Comparison of ENCODE assay signal across 15 cellular contexts in genomic region chr1:8418301-8418700, GRCh38.
DNase-seq lines count a peak whose midpoint lies in the region; ATAC-seq, FAIRE-seq and TF ChIP-seq lines count a peak whose summit lies in the region.
"Had no signal": no experiment of that assay in that cellular context is flagged by ENCODE, and none has a peak within 500 bp of the region (broad histone marks: within the 10 kb centered on the region; RNA-seq: fewer than 3 reads in every experiment).

No MANE protein-coding gene starts in this region.

- no peak for TF ChIP-seq POLR2A in GM12892 (IDR thresholded peaks at IDR 0.05; ENCODE audit: low read depth, low read length)
- TF ChIP-seq POLR2A in Peyer's patch (IDR thresholded peaks at IDR 0.05), result no peak

- H3K27me3 ChIP-seq in right cardiac atrium (ENCODE audit: control insufficient read depth, insufficient read depth) (no peaks in the 10 kb centered on the region), Peyer's patch (no peaks in the 10 kb centered on the region)
- H3K27me3 ChIP-seq: MG63 had no signal

- FAIRE-seq in GM12892 (lab: Jason Lieb, UNC), result no peak
- FAIRE-seq: GM12878 had no signal

- H3K9me3 Mint-ChIP-seq in nephron progenitor cell, result peaks cover 3% of the 10 kb centered on the region
- H3K9me3 Mint-ChIP-seq: natural killer cell had no signal

- ATAC-seq in right cardiac atrium (no peak), Right ventricle myocardium superior (ENCODE audit: poor library complexity) (no peak), left colon (no peak)
- ATAC-seq: GM12878, natural killer cell had no signal

- H3K27ac ChIP-seq in right cardiac atrium (ENCODE audit: low read length) (peak overlapping the region; percentile 57), cingulate gyrus (ENCODE audit: low read depth, low read length) (peak overlapping the region; percentile 47), Peyer's patch (no peak overlapping the region)

- H3K27me3 Mint-ChIP-seq in nephron progenitor cell (ENCODE audit: low read depth, poor library complexity), result no peaks in the 10 kb centered on the region

- no peak for DNase-seq in right cardiac atrium
- no peak for DNase-seq in Right ventricle myocardium superior
- no peak for DNase-seq in nephron progenitor cell
- DNase-seq in GM12892 (ENCODE audit: insufficient read length), result no peak
- DNase-seq in GM20000 (ENCODE audit: low spot score), result no peak
- DNase-seq in Peyer's patch, result no peak
- no peak for DNase-seq in left colon
- DNase-seq: activated naive CD4-positive, alpha-beta T cell treated with anti-CD3 and anti-CD28 coated beads, Interleukin-2, amount 50 U/mL, for 16 hours; dermis blood vessel endothelial cell; MG63; natural killer cell; T-helper 2 cell had no signal

- H3K4me1 Mint-ChIP-seq in nephron progenitor cell, result peaks cover 13% of the 10 kb centered on the region

- H3K4me3 Mint-ChIP-seq in nephron progenitor cell, result peak overlapping the region; percentile 15
- H3K4me3 Mint-ChIP-seq: natural killer cell had no signal

- H3K27ac Mint-ChIP-seq in nephron progenitor cell, result peak overlapping the region; percentile 15
- H3K27ac Mint-ChIP-seq: natural killer cell had no signal

- intact Hi-C loops in right cardiac atrium (cut with DNase I), result loop anchor here in 2 of 4 donors (5.0 to 10.0 kb wide), 2 partner anchors 51 to 106 kb away; no protein-coding TSS in a partner anchor
- intact Hi-C loops in Right ventricle myocardium superior (cut with DNase I), result no loop called here
- intact Hi-C loops in left colon (cut with DNase I, micrococcal nuclease), result no loop called here

- peaks cover 12% of the 10 kb centered on the region for H3K4me1 ChIP-seq in right cardiac atrium (ENCODE audit: control insufficient read depth, insufficient read depth, low read length)
- H3K4me1 ChIP-seq in Peyer's patch, result peaks cover 0 to 73% (median 11%) of the 10 kb centered on the region in 4 donors

- TF ChIP-seq CTCF in nephron progenitor cell (IDR thresholded peaks at IDR 0.05), result no peak
- TF ChIP-seq CTCF in GM20000 (IDR thresholded peaks at IDR 0.05; ENCODE audit: extremely low read depth, missing control alignments), result no peak
- TF ChIP-seq CTCF in Peyer's patch (IDR thresholded peaks at IDR 0.05), result no peak

- H3K36me3 Mint-ChIP-seq in nephron progenitor cell (ENCODE audit: low read depth), result peaks cover 58% of the 10 kb centered on the region
- H3K36me3 Mint-ChIP-seq: natural killer cell had no signal

- 79% methylated on average over 4 of the region's 4 CpGs for WGBS in right cardiac atrium

- H3K4me3 ChIP-seq in right cardiac atrium (ENCODE audit: low read length) (no peak overlapping the region), Peyer's patch (no peak overlapping the region)
- H3K4me3 ChIP-seq: GM12878, MG63, skin epidermis had no signal

- peaks cover 0 to 20% (median 0%) of the 10 kb centered on the region in 3 donors for H3K36me3 ChIP-seq in Peyer's patch

- H3K9me3 ChIP-seq in right cardiac atrium (ENCODE audit: control insufficient read depth, low read length) (no peaks in the 10 kb centered on the region), Peyer's patch (no peaks in the 10 kb centered on the region)
- H3K9me3 ChIP-seq: MG63 had no signal

Comparison
In these comparisons a context has a peak if more than half of its experiments do, and no peak if none do; other contexts are left out.
1. H3K27ac ChIP-seq: peak in right cardiac atrium (single experiment) and cingulate gyrus (single experiment); none in Peyer's patch (0 of 4).